Comparison of ENCODE assay signal across 1 cellular context in genomic region chr19:1691589-1692290, GRCh38.
TF ChIP-seq lines count a peak whose summit lies in the region.

No MANE protein-coding gene starts in this region.

TF ChIP-seq in WTC11, 78 proteins besides CTCF, POLR2A, EP300 and RAD21 (continued from another document):
- TF ChIP-seq, protein P1, sequence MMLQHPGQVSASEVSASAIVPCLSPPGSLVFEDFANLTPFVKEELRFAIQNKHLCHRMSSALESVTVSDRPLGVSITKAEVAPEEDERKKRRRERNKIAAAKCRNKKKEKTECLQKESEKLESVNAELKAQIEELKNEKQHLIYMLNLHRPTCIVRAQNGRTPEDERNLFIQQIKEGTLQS (CRISPR knock-in tag; conservative IDR thresholded peaks at IDR 0.05) = no peak
